Comparison of ENCODE assay signal across 25 cellular contexts in genomic region chrX:38212246-38212645, GRCh38. TPM values are rescaled to one million over a fixed set of nuclear protein-coding genes. Genes with fewer than 3 reads are reported as not detected.
A peak's percentile ranks its signal among the peaks of the same experiment; 100 is the strongest.
DNase-seq lines count a peak whose midpoint lies in the region; TF ChIP-seq lines count a peak whose summit lies in the region.
"Had no signal": no experiment of that assay in that cellular context is flagged by ENCODE, and none has a peak within 500 bp of the region (broad histone marks: within the 10 kb centered on the region; RNA-seq: fewer than 3 reads in every experiment).

No MANE protein-coding gene starts in this region.

- H4K91ac ChIP-seq in mesenchymal stem cell (ENCODE audit: low read length) = no peak overlapping the region

- H3K27ac ChIP-seq in HL-60 (replicated peaks) = peak overlapping the region; percentile 62
- H3K27ac ChIP-seq in mesenchymal stem cell (ENCODE audit: low read length, poor library complexity, severe bottlenecking) = no peak overlapping the region
- H3K27ac ChIP-seq: KMS-11, parathyroid adenoma, RWPE1, stomach, tibial nerve, VCaP had no signal

- no peak overlapping the region for H3K18ac ChIP-seq in mesenchymal stem cell (ENCODE audit: low read depth in 1 of 2, low read length in 2 of 2)

- no peak for TF ChIP-seq CTCF in HL-60 (IDR thresholded peaks at IDR 0.05; ENCODE audit: insufficient read depth, low read length)

- H3K36me3 ChIP-seq in mesenchymal stem cell (ENCODE audit: control insufficient read depth in 1 of 2, insufficient read depth in 2 of 2, low read depth in 1 of 2, low read length in 2 of 2) = peaks cover 0 to 12% of the 10 kb centered on the region in 2 experiments
- H3K36me3 ChIP-seq: stomach, tibial nerve had no signal

- H3K14ac ChIP-seq in mesenchymal stem cell (ENCODE audit: low read length in 2 of 2) = no peak overlapping the region

- H3K4me3 ChIP-seq in HL-60 (replicated peaks; ENCODE audit: insufficient read depth, low read length) (no peak overlapping the region), mesenchymal stem cell (ENCODE audit: insufficient read depth in 1 of 2, low read depth in 1 of 2, low read length in 2 of 2) (peak overlapping the region in 1 of 2 experiments; percentile 16)
- H3K4me3 ChIP-seq: stomach, tibial nerve had no signal

- WGBS in mesenchymal stem cell = no CpG with 5 or more reads among the region's 1 CpG

- H3K9ac ChIP-seq in mesenchymal stem cell (ENCODE audit: low read length) = peak overlapping the region; percentile 30
- H3K9ac ChIP-seq: KMS-11, parathyroid adenoma had no signal

- no peak overlapping the region for H2AK5ac ChIP-seq in mesenchymal stem cell (ENCODE audit: low read length, severe bottlenecking)

- H3K4me1 ChIP-seq in mesenchymal stem cell (ENCODE audit: control insufficient read depth, insufficient read depth, low read depth, low read length) = no peaks in the 10 kb centered on the region
- H3K4me1 ChIP-seq: parathyroid adenoma, stomach, tibial nerve had no signal

- DNase-seq in HL-60 (ENCODE audit: low read depth in 1 of 2, low spot score in 1 of 2) (peak in 1 of 2 experiments; percentile 41), NOMO-1 (lab: John Stamatoyannopoulos, UW; ENCODE audit: unreplicated experiment in 2 of 2) (peak; percentile 6 to 24), dermis microvascular lymphatic vessel endothelial cell (ENCODE audit: low read depth in 2 of 2) (peak; percentile 33 to 71), mesenchymal stem cell (no peak), HK-2 (ENCODE audit: unreplicated experiment) (no peak), DMS153 (lab: John Stamatoyannopoulos, UW) (no peak)
- DNase-seq in stimulated activated CD4-positive, alpha-beta T cell treated with anti-CD3 and anti-CD28 coated beads, Interleukin-12 subunit alpha, Interleukin-12 subunit beta, amount 100 ng/mL, for 4 hours = no peak
- no peak for DNase-seq in stimulated activated naive CD4-positive, alpha-beta T cell treated with Interleukin-2 at 50 U/mL for 16 hours (lab: John Stamatoyannopoulos, UW)
- DNase-seq: activated CD4-positive, alpha-beta T cell treated with anti-CD3 and anti-CD28 coated beads for 48 hours; activated naive CD4-positive, alpha-beta T cell treated with Interleukin-2 at 50 U/mL for 16 hours; activated T-cell treated with anti-CD3 and anti-CD28 coated beads, Interleukin-2, amount 50 U/mL, for 4 hours; amygdala; cortex of kidney; left colon; NCI-H1092 treated with DMSO at 0.1 percent for 48 hours; NCI-H187 treated with DMSO at 0.1 percent for 48 hours; NCI-H2227 treated with DMSO at 0.1 percent for 48 hours; NCI-H69; stomach had no signal

- no peak overlapping the region for H4K8ac ChIP-seq in mesenchymal stem cell (ENCODE audit: low read length)

- no peak overlapping the region for H2BK12ac ChIP-seq in mesenchymal stem cell (ENCODE audit: low read length in 2 of 2)

- no peaks in the 10 kb centered on the region for H3K27me3 ChIP-seq in HL-60 (ENCODE audit: insufficient read depth, poor library complexity, severe bottlenecking)
- peaks cover 0 to 11% of the 10 kb centered on the region in 2 experiments for H3K27me3 ChIP-seq in mesenchymal stem cell (ENCODE audit: control insufficient read depth in 1 of 2, insufficient read depth in 1 of 2, low read length in 2 of 2)
- H3K27me3 ChIP-seq: stomach, tibial nerve had no signal

- H3K9me3 ChIP-seq in mesenchymal stem cell (ENCODE audit: control insufficient read depth, low read length) = no peaks in the 10 kb centered on the region
- H3K9me3 ChIP-seq: stomach, tibial nerve had no signal

- H2BK120ac ChIP-seq in mesenchymal stem cell (ENCODE audit: low read depth, low read length) = no peak overlapping the region

- H3K4ac ChIP-seq in mesenchymal stem cell (ENCODE audit: low read depth in 1 of 2, low read length in 2 of 2) = no peak overlapping the region

- H3K4me2 ChIP-seq in mesenchymal stem cell (ENCODE audit: low read length, poor library complexity, severe bottlenecking) = no peak overlapping the region
- H3K4me2 ChIP-seq: KMS-11 had no signal

- H3K79me1 ChIP-seq in mesenchymal stem cell (replicated peaks; ENCODE audit: low read length, poor library complexity, severe bottlenecking) = peaks cover 9% of the 10 kb centered on the region

- H3K23ac ChIP-seq in mesenchymal stem cell (ENCODE audit: low read length in 2 of 2) = no peak overlapping the region

- H2BK5ac ChIP-seq in mesenchymal stem cell (ENCODE audit: low read depth, low read length, poor library complexity, severe bottlenecking) = no peak overlapping the region

- no peak overlapping the region for H2BK15ac ChIP-seq in mesenchymal stem cell (ENCODE audit: low read depth, poor library complexity, severe bottlenecking)

- no peak overlapping the region for H2AFZ ChIP-seq in mesenchymal stem cell (ENCODE audit: low read depth, low read length)
- H2AFZ ChIP-seq: parathyroid adenoma had no signal

RNA-seq across cellular contexts. Expression of gene SRPX, which starts 8.4 kb away (rescaled TPM):
- 50.8 and 70.8 TPM in 2 replicates for total RNA-seq in dermis microvascular lymphatic vessel endothelial cell
- polyA plus RNA-seq in mesenchymal stem cell (2013, experiment 1 of 2) = 115 TPM
- 119 TPM for polyA plus RNA-seq in mesenchymal stem cell (2013, experiment 2 of 2)
- total RNA-seq: natural killer cell treated with Interleukin-12 subunit alpha and Interleukin-12 subunit beta and Interleukin-15 and Interleukin-18, amount 100 ng/mL, for 72 hours had no signal

Comparison
In these comparisons a context has a peak if more than half of its experiments do, and no peak if none do; other contexts are left out.
1. DNase-seq: peak in NOMO-1 (2 of 2) and dermis microvascular lymphatic vessel endothelial cell (2 of 2); none in mesenchymal stem cell (single experiment), stimulated activated CD4-positive, alpha-beta T cell treated with anti-CD3 and anti-CD28 coated beads, Interleukin-12 subunit alpha, Interleukin-12 subunit beta, amount 100 ng/mL, for 4 hours (single experiment), HK-2 (single experiment), DMS153 (single experiment) and stimulated activated naive CD4-positive, alpha-beta T cell treated with Interleukin-2 at 50 U/mL for 16 hours (single experiment).